20 cellular contexts compared by ENCODE assay signal in the genomic region with DNA sequence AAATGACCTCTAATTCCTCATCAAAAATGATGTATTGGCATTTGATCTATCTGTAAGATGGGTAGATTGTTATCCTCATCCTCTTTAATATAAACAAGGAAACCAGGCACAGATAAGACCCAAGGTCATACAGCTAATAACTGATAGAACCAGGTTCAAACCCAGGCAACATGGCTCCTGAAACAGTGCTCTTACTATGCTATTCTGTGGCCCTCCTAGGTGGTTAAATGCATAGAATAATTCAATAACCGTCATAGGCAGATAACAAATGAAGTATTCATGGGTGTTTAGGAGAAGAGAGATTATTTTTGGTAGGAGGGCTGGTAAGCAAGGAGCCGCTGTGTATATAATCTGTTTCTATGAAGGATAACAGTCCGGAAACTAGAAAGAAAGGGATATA.
"Had no signal": no experiment of that assay in that cellular context is flagged by ENCODE, and none has a peak within 500 bp of the region (broad histone marks: within the 10 kb centered on the region; RNA-seq: fewer than 3 reads in every experiment).

No MANE protein-coding gene starts in this region.

- H3K4me3 Mint-ChIP-seq: T-cell had no signal

- ATAC-seq: activated naive CD4-positive, alpha-beta T cell treated with anti-CD3 and anti-CD28 coated beads, Interleukin-2, amount 50 U/mL, for 72 hours; Panc1; Right ventricle myocardium inferior; T-cell had no signal

- H3K27ac Mint-ChIP-seq: activated naive CD4-positive, alpha-beta T cell treated with anti-CD3 and anti-CD28 coated beads, Interleukin-2, amount 50 U/mL, for 72 hours had no signal

- H3K27me3 Mint-ChIP-seq: T-cell had no signal

- DNase-seq: activated CD4-positive, alpha-beta T cell treated with anti-CD3 and anti-CD28 coated beads for 4 hours; activated CD8-positive, alpha-beta memory T cell treated with anti-CD3 and anti-CD28 coated beads for 24 hours; adrenal gland; anterior cingulate cortex; MM.1S; NCI-H1105; NCI-H1436; NCI-H1694 treated with DMSO at 0.1 percent for 48 hours; NCI-H2029 treated with DMSO at 0.1 percent for 48 hours; NCI-H510A treated with DMSO at 0.1 percent for 48 hours; NCI-H69; NK-92 treated with Interleukin-12 subunit alpha and Interleukin-12 subunit beta, amount 100 ng/mL, for 24 hours; OCI-M1; RPMI8226; T-cell; T-helper 2 cell; T1000 had no signal

- H3K9me3 Mint-ChIP-seq: activated naive CD4-positive, alpha-beta T cell treated with anti-CD3 and anti-CD28 coated beads, Interleukin-2, amount 50 U/mL, for 72 hours; T-cell had no signal
